ENCODE assay signal across 8 cellular contexts in the genomic region with DNA sequence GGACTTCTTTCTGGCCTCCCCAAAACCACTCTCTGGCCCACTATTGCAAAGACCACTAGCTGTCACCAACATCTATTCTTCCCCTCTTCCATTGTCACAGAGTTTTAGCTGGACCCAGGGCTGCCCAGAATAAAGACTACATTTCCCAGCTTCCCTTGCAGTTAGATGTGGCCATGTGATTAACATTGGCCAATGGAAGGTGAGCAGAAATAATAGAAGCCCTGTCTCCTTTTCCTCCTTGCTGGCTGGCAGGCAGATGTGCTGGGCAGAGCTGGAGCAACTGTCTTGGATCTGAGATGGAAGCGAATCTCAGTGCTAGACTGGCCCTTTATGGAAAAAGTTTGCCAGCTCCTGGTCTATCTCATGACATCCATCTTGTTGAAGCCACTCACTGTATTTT.
DNase-seq lines count a peak whose midpoint lies in the region; ATAC-seq and TF ChIP-seq lines count a peak whose summit lies in the region.

No MANE protein-coding gene starts in this region.

- H3K9me3 ChIP-seq in HEK293 (ENCODE audit: control insufficient read depth, insufficient read depth, low read depth, low read length) (no peaks in the 10 kb centered on the region), Panc1 (ENCODE audit: control insufficient read depth, insufficient read depth, low read depth, low read length) (no peaks in the 10 kb centered on the region), esophagus squamous epithelium (no peaks in the 10 kb centered on the region)

- no peak for TF ChIP-seq POLR2A in esophagus squamous epithelium (IDR thresholded peaks at IDR 0.05)

- 33 to 50% methylated on average over 1 of the region's 1 CpG for WGBS in esophagus squamous epithelium, 2 donors

- intact Hi-C loops in Panc1 (cut with micrococcal nuclease; ENCODE audit: unreplicated experiment) (no loop called here), esophagus squamous epithelium (cut with DNase I) (loop anchor here (10.0 kb wide), 1 partner anchor 99 kb away; the partner anchor contains the start of gene KCNB1)

- no peak for TF ChIP-seq CTCF in HEK293 (tag by site-specific recombination; IDR thresholded peaks at IDR 0.05)
- TF ChIP-seq CTCF in Panc1 (IDR thresholded peaks at IDR 0.05), result no peak
- no peak for TF ChIP-seq CTCF in esophagus squamous epithelium (IDR thresholded peaks at IDR 0.05)

- ATAC-seq in Panc1 (peak; percentile 41; the same call in 1 of the 2 replicates), HG03039 (IDR thresholded peaks at IDR 0.05; ENCODE audit: unreplicated experiment) (no peak), GM21526 (IDR thresholded peaks at IDR 0.05; ENCODE audit: low FRiP score, unreplicated experiment) (no peak), GM18861 (IDR thresholded peaks at IDR 0.05; ENCODE audit: unreplicated experiment) (no peak)

- no peaks in the 10 kb centered on the region for H3K27me3 ChIP-seq in Panc1 (ENCODE audit: control insufficient read depth, insufficient read depth, low read length)
- H3K27me3 ChIP-seq in esophagus squamous epithelium, result no peaks in the 10 kb centered on the region

- H3K4me3 ChIP-seq in HEK293 (ENCODE audit: low read depth, low read length) (no peak overlapping the region), Panc1 (ENCODE audit: low read depth in 2 of 2, low read length in 2 of 2) (no peak overlapping the region), esophagus squamous epithelium (no peak overlapping the region)

- 0 out of 2 replicates have a peak, but pooled peaks cover 3% of the 10 kb centered on the region for H3K4me1 ChIP-seq in HEK293 (ENCODE audit: control insufficient read depth, insufficient read depth, low read length)
- H3K4me1 ChIP-seq in Panc1 (ENCODE audit: control insufficient read depth, insufficient read depth, low read length), result peaks cover 36% of the 10 kb centered on the region
- peaks cover 4 to 37% (median 18%) of the 10 kb centered on the region in 3 donors for H3K4me1 ChIP-seq in esophagus squamous epithelium

- POLR2A ChIA-PET in HEK293 (lab: Yijun Ruan, JAX), result no interaction called here
- POLR2A ChIA-PET in Panc1 (lab: Charles Lee), result no interaction called here

- no TSS peak for BruUV-seq in Panc1 (replicated peaks; lab: Mats Ljungman, UMichigan)

- in situ Hi-C loops in Panc1 (cut with HindIII; ENCODE audit: low pct_unique_long_range_greater_than_20kb, low sequenced_read_pairs), result no loop called here

- H3K36me3 ChIP-seq in HEK293 (ENCODE audit: control insufficient read depth in 2 of 2, insufficient read depth in 1 of 2, low read length in 2 of 2) (no peaks in the 10 kb centered on the region), Panc1 (ENCODE audit: control insufficient read depth, insufficient read depth, low read length) (no peaks in the 10 kb centered on the region), esophagus squamous epithelium (no peaks in the 10 kb centered on the region)

- DNase-seq in COLO829 (ENCODE audit: low spot score), result peak; percentile 51
- no peak for DNase-seq in Panc1 (ENCODE audit: low read depth, low spot score)
- peak; percentile 19 for DNase-seq in foreskin melanocyte
- DNase-seq in esophagus squamous epithelium (lab: John Stamatoyannopoulos, UW), result no peak

- H3K27ac ChIP-seq in HEK293 (ENCODE audit: extremely low read depth, low read depth, low read length), result no peak overlapping the region
- H3K27ac ChIP-seq in Panc1 (ENCODE audit: low read length), result peak overlapping the region; percentile 94; the same call in 1 of the 2 replicates
- peak overlapping the region in 1 of 4 donors; percentile 23 for H3K27ac ChIP-seq in esophagus squamous epithelium

- CTCF ChIA-PET in HEK293 (lab: Yijun Ruan, JAX), result interaction anchor here (0.5 to 3.6 kb wide), 22 partner anchors 10 to 1153 kb away, joined by 3 to 21 read pairs (median 7); no protein-coding TSS in a partner anchor
- CTCF ChIA-PET in Panc1 (lab: Charles Lee), result interaction anchor here (0.5 to 5.0 kb wide), 3 partner anchors 99 to 427 kb away, joined by 4 to 30 read pairs (median 7); partner anchors contain the start of gene SLC9A8

TF ChIP-seq in HEK293, 187 proteins besides CTCF, POLR2A, EP300 and RAD21:
- TF ChIP-seq ZBTB17 (tag by site-specific recombination; IDR thresholded peaks at IDR 0.05), result peak; percentile 82
- no peak for TF ChIP-seq ZNF549 (tag by site-specific recombination; IDR thresholded peaks at IDR 0.05)
- TF ChIP-seq ZNF335 (tag by site-specific recombination; conservative IDR thresholded peaks at IDR 0.05), result peak; percentile 52

Comparison
In these comparisons a context has a peak if more than half of its experiments do, and no peak if none do; other contexts are left out.
1. DNase-seq: peak in COLO829 (single experiment) and foreskin melanocyte (single experiment); none in Panc1 (single experiment) and esophagus squamous epithelium (single experiment).